Comparison of ENCODE assay signal across 25 cellular contexts in genomic region chr3:167749209-167749608, GRCh38. TPM values are rescaled to one million over a fixed set of nuclear protein-coding genes. Genes with fewer than 3 reads are reported as not detected.
A peak's percentile ranks its signal among the peaks of the same experiment; 100 is the strongest.
DNase-seq lines count a peak whose midpoint lies in the region; ATAC-seq and TF ChIP-seq lines count a peak whose summit lies in the region.
"Had no signal": no experiment of that assay in that cellular context is flagged by ENCODE, and none has a peak within 500 bp of the region (broad histone marks: within the 10 kb centered on the region; RNA-seq: fewer than 3 reads in every experiment).

No MANE protein-coding gene starts in this region.

- peak overlapping the region; percentile 65 for H3K4me2 ChIP-seq in DOHH2 (ENCODE audit: low read length)
- H3K4me2 ChIP-seq: BLaER1 had no signal

- no peaks in the 10 kb centered on the region; the same call in 1 of the 2 replicates for H3K79me2 ChIP-seq in DOHH2 (ENCODE audit: control insufficient read depth, low read length)

- no peaks in the 10 kb centered on the region; the same call in 1 of the 2 replicates for H3F3A ChIP-seq in DOHH2 (ENCODE audit: control insufficient read depth, insufficient read depth)

- no peaks in the 10 kb centered on the region for H3K27me3 Mint-ChIP-seq in stimulated activated naive B cell treated with anti-CD40 and anti-IgM and Interleukin-4, amounts not matched to agents 10 μg/mL and 1 μg/mL and 100 μg/mL, for 72 hours
- no peaks in the 10 kb centered on the region for H3K27me3 Mint-ChIP-seq in endothelial cell (ENCODE audit: unreplicated experiment)
- H3K27me3 Mint-ChIP-seq: CD4-positive, alpha-beta memory T cell had no signal

- peaks cover 4 to 5% of the 10 kb centered on the region in 2 donors for H3K9me3 Mint-ChIP-seq in stimulated activated naive B cell treated with anti-CD40 and anti-IgM and Interleukin-4, amounts not matched to agents 10 μg/mL and 1 μg/mL and 100 μg/mL, for 72 hours
- no peaks in the 10 kb centered on the region for H3K9me3 Mint-ChIP-seq in endothelial cell (ENCODE audit: unreplicated experiment)
- H3K9me3 Mint-ChIP-seq: CD4-positive, alpha-beta memory T cell; T-helper 2 cell treated with Interferon-gamma antibody and Interleukin-4, amounts not matched to agents 5 μg/mL and 100 μg/mL, for 36 hours had no signal

- peaks cover 0 to 6% of the 10 kb centered on the region in 2 donors for H3K36me3 Mint-ChIP-seq in stimulated activated naive B cell treated with anti-CD40 and anti-IgM and Interleukin-4, amounts not matched to agents 10 μg/mL and 1 μg/mL and 100 μg/mL, for 72 hours
- no peaks in the 10 kb centered on the region for H3K36me3 Mint-ChIP-seq in endothelial cell (ENCODE audit: low read depth, unreplicated experiment)
- H3K36me3 Mint-ChIP-seq: CD4-positive, alpha-beta memory T cell had no signal

- H3K4me1 Mint-ChIP-seq in stimulated activated naive B cell treated with anti-CD40 and anti-IgM and Interleukin-4, amounts not matched to agents 10 μg/mL and 1 μg/mL and 100 μg/mL, for 72 hours = peaks cover 37 to 66% of the 10 kb centered on the region in 2 donors
- no peaks in the 10 kb centered on the region for H3K4me1 Mint-ChIP-seq in endothelial cell (ENCODE audit: unreplicated experiment)

- peaks cover 3% of the 10 kb centered on the region; the same call in 1 of the 2 replicates for H3K36me3 ChIP-seq in DOHH2 (ENCODE audit: control insufficient read depth, low read length)
- H3K36me3 ChIP-seq: BLaER1 had no signal

- TF ChIP-seq CTCF in DOHH2 (IDR thresholded peaks at IDR 0.05; ENCODE audit: low read depth, low read length, poor library complexity, severe bottlenecking) (no peak), endothelial cell (IDR thresholded peaks at IDR 0.05; ENCODE audit: unreplicated experiment) (no peak)

- H3K9me2 ChIP-seq in DOHH2 (replicated peaks; ENCODE audit: control insufficient read depth, low read length) = no peaks in the 10 kb centered on the region

- no peaks in the 10 kb centered on the region for H3K27me3 ChIP-seq in DOHH2 (ENCODE audit: control insufficient read depth, low read length)
- H3K27me3 ChIP-seq: BLaER1 had no signal

- peak overlapping the region; percentile 60 for H3K4me3 ChIP-seq in DOHH2 (ENCODE audit: low read length)
- H3K4me3 ChIP-seq: BLaER1 had no signal

- H3K4me1 ChIP-seq in DOHH2 (ENCODE audit: control insufficient read depth, low read length) = peaks cover 85% of the 10 kb centered on the region
- H3K4me1 ChIP-seq: Caco-2 had no signal

- H3K27ac ChIP-seq in DOHH2 (ENCODE audit: low read depth, low read length) (peak overlapping the region; percentile 31), caudate nucleus (ENCODE audit: low read depth, low read length) (peak overlapping the region; percentile 24)
- H3K27ac ChIP-seq: BLaER1 had no signal

- peak overlapping the region; percentile 44 for H3K27ac Mint-ChIP-seq in stimulated activated naive B cell treated with anti-CD40 and anti-IgM and Interleukin-4, amounts not matched to agents 10 μg/mL and 1 μg/mL and 100 μg/mL, for 72 hours
- no peak overlapping the region for H3K27ac Mint-ChIP-seq in endothelial cell (ENCODE audit: unreplicated experiment)
- H3K27ac Mint-ChIP-seq: T-helper 2 cell treated with Interferon-gamma antibody and Interleukin-4, amounts not matched to agents 5 μg/mL and 100 μg/mL, for 36 hours had no signal

- ATAC-seq in stimulated activated naive B cell treated with anti-CD40 and anti-IgM and Interleukin-4, amounts not matched to agents 10 μg/mL and 1 μg/mL and 100 μg/mL, for 72 hours (replicated peaks) = no peak
- no peak for ATAC-seq in HG02938 (IDR thresholded peaks at IDR 0.05; ENCODE audit: unreplicated experiment)
- ATAC-seq: HCT116, PC-3 had no signal

- no peaks in the 10 kb centered on the region for H4K20me1 ChIP-seq in DOHH2 (ENCODE audit: control insufficient read depth, insufficient read depth, low read depth, low read length)
- H4K20me1 ChIP-seq: BLaER1 had no signal

- no peaks in the 10 kb centered on the region for H3K9me3 ChIP-seq in DOHH2 (ENCODE audit: control insufficient read depth, insufficient read depth, low read length)
- H3K9me3 ChIP-seq: BLaER1, Caco-2 had no signal

- DNase-seq in NCI-H69 (lab: John Stamatoyannopoulos, UW) (peak; percentile 83), caudate nucleus (lab: John Stamatoyannopoulos, UW) (no peak), SW 1271 (lab: John Stamatoyannopoulos, UW) (no peak), endothelial cell (ENCODE audit: low spot score) (no peak)
- DNase-seq in stimulated activated naive B cell treated with anti-CD40 and anti-IgM and Interleukin-4, amounts not matched to agents 10 μg/mL and 1 μg/mL and 100 μg/mL, for 72 hours = no peak
- DNase-seq: Caco-2; CD4-positive, alpha-beta memory T cell; DMS 273 treated with DMSO at 0.1 percent for 48 hours; DND-41; IMR-90; Karpas-422; NCI-H1436 treated with DMSO at 0.1 percent for 48 hours; NCI-H1930; NCI-H2171; NCI-H345; NCI-H524; NCI-H82; PC-3; RPMI8226; SHP77 had no signal

- no peak overlapping the region for H3K4me3 Mint-ChIP-seq in stimulated activated naive B cell treated with anti-CD40 and anti-IgM and Interleukin-4, amounts not matched to agents 10 μg/mL and 1 μg/mL and 100 μg/mL, for 72 hours
- H3K4me3 Mint-ChIP-seq in endothelial cell (ENCODE audit: unreplicated experiment) = no peak overlapping the region
- H3K4me3 Mint-ChIP-seq: CD4-positive, alpha-beta memory T cell; T-helper 2 cell treated with Interferon-gamma antibody and Interleukin-4, amounts not matched to agents 5 μg/mL and 100 μg/mL, for 36 hours had no signal

RNA-seq across cellular contexts. Expression of gene SERPINI1, which starts 13.7 kb away (rescaled TPM):
- total RNA-seq in endothelial cell (ENCODE audit: unreplicated experiment) = 15.5 TPM

RNA-seq across cellular contexts. Expression of gene PDCD10, which starts 14.5 kb away (rescaled TPM):
- 74.6 TPM for total RNA-seq in endothelial cell (ENCODE audit: unreplicated experiment)
